ENCODE assay signal across 8 cellular contexts in the genomic region with DNA sequence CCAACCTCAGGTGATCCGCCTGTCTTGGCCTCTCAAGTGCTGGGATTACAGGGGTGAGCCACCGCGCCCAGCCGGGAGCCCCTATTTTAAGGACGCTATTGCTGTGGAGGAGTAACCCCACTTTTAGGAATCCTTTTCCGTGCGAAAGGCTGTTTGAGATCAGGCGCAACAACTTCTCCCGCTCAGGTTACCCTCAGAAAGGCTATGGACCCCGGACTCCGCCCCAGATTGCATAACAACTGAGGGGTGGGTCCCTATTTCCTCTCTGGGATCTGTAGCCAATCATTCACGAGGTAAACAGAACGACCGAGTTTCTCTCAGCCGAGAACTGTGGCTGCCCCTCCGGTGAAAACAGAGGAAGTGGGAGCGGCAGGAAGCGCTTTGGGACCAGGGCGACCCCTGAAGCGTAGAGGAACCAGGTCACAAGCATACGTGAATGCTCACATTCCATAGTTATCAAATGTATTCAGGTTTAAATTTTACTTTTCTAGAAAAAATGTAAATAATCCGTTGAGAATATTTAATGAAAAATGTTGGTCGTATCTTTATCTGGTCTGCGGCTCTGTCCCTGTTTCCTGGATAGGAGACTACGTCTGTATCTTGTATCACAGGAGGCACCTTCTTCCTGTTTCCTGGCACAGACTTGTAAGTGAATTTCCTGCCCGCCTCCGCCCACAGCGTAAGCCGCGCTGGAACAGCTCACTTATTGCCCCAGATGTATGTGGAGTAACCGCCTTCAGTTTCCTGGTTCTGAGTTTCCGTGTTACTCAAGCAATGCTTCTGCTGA. TPM values are rescaled to one million over a fixed set of nuclear protein-coding genes. Genes with fewer than 3 reads are reported as not detected.
A peak's percentile ranks its signal among the peaks of the same experiment; 100 is the strongest.
DNase-seq lines count a peak whose midpoint lies in the region; ATAC-seq and TF ChIP-seq lines count a peak whose summit lies in the region.

No MANE protein-coding gene starts in this region.

- POLR2A ChIA-PET in SK-N-SH (lab: Yijun Ruan, JAX) = interaction anchor here (0.6 kb wide), 1 partner anchor 15 kb away, joined by 3 read pairs; no protein-coding TSS in a partner anchor

- H3K9me3 ChIP-seq in HUES64 (ENCODE audit: insufficient read depth, low read depth, low read length) (no peaks in the 10 kb centered on the region), SK-N-SH (no peaks in the 10 kb centered on the region), neutrophil (no peaks in the 10 kb centered on the region), subcutaneous abdominal adipose tissue (ENCODE audit: control insufficient read depth in 5 of 5, low read length in 5 of 5) (no peaks in the 10 kb centered on the region)

- CTCF ChIA-PET in Calu3 (lab: Charles Lee) = interaction anchor here (0.6 to 1.5 kb wide), 8 partner anchors 11 to 1299 kb away, joined by 3 to 6 read pairs (median 3); no protein-coding TSS in a partner anchor
- CTCF ChIA-PET in SK-N-SH (lab: Yijun Ruan, JAX) = interaction anchor here (2.1 kb wide), 1 partner anchor 29 kb away, joined by 8 read pairs; no protein-coding TSS in a partner anchor

- no peaks in the 10 kb centered on the region for H3K36me3 ChIP-seq in HUES64 (ENCODE audit: insufficient read depth, low read length)
- H3K36me3 ChIP-seq in SK-N-SH (replicated peaks in 1 of 2; ENCODE audit: control insufficient read depth in 1 of 2, insufficient read depth in 2 of 2, low read length in 1 of 2) = no peaks in the 10 kb centered on the region
- H3K36me3 ChIP-seq in neutrophil = no peaks in the 10 kb centered on the region
- no peaks in the 10 kb centered on the region for H3K36me3 ChIP-seq in subcutaneous abdominal adipose tissue (ENCODE audit: control insufficient read depth in 5 of 5, insufficient read depth in 5 of 5, low read length in 5 of 5)

- H3K27me3 ChIP-seq in HUES64 (ENCODE audit: insufficient read depth, low read length) (no peaks in the 10 kb centered on the region), SK-N-SH (ENCODE audit: insufficient read depth) (no peaks in the 10 kb centered on the region), neutrophil (no peaks in the 10 kb centered on the region), subcutaneous abdominal adipose tissue (ENCODE audit: control insufficient read depth in 5 of 5, insufficient read depth in 4 of 5, low read length in 5 of 5) (no peaks in the 10 kb centered on the region)

- no peak for TF ChIP-seq RAD21 in SK-N-SH (IDR thresholded peaks at IDR 0.05; ENCODE audit: low read length)

- H3K4me1 Mint-ChIP-seq in Calu3 (ENCODE audit: low read depth, unreplicated experiment) = peaks cover 10% of the 10 kb centered on the region

- TSS peak; percentile 97 for BruUV-seq in Calu3 (replicated peaks; lab: Mats Ljungman, UMichigan)

- no peaks in the 10 kb centered on the region for H3K9me3 Mint-ChIP-seq in Calu3 (ENCODE audit: low read depth, unreplicated experiment)
- H3K9me3 Mint-ChIP-seq in activated naive CD4-positive, alpha-beta T cell treated with anti-CD3 and anti-CD28 coated beads, Interleukin-2, amount 50 U/mL, for 72 hours = peaks cover 11 to 15% of the 10 kb centered on the region in 2 donors

- H3K79me2 ChIP-seq in SK-N-SH (ENCODE audit: insufficient read depth) = no peaks in the 10 kb centered on the region

- peak overlapping the region; percentile 75 for H3K4me2 ChIP-seq in SK-N-SH

- peak overlapping the region; percentile 96 for H3K27ac Mint-ChIP-seq in Calu3 (ENCODE audit: unreplicated experiment)
- peak overlapping the region; percentile 89 to 95 for H3K27ac Mint-ChIP-seq in activated naive CD4-positive, alpha-beta T cell treated with anti-CD3 and anti-CD28 coated beads, Interleukin-2, amount 50 U/mL, for 72 hours

- WGBS in HUES64 = 7% methylated on average over 32 of the region's 32 CpGs
- WGBS in SK-N-SH (ENCODE audit: low lambda C conversion rate) = 3% methylated on average over 30 of the region's 32 CpGs

- peaks cover 7% of the 10 kb centered on the region for H3K4me1 ChIP-seq in HUES64 (ENCODE audit: insufficient read depth, low read length)
- H3K4me1 ChIP-seq in SK-N-SH (ENCODE audit: control insufficient read depth in 1 of 2, insufficient read depth in 2 of 2, low read depth in 1 of 2, low read length in 1 of 2) = no peaks in the 10 kb centered on the region
- peaks cover 62 to 76% of the 10 kb centered on the region in 2 experiments for H3K4me1 ChIP-seq in neutrophil (ENCODE audit: control insufficient read depth in 1 of 2, insufficient read depth in 1 of 2, low read depth in 1 of 2, low read length in 1 of 2)
- peaks cover 0 to 16% (median 6%) of the 10 kb centered on the region in 5 donors for H3K4me1 ChIP-seq in subcutaneous abdominal adipose tissue (ENCODE audit: control insufficient read depth in 5 of 5, insufficient read depth in 5 of 5, low read length in 5 of 5)

- ATAC-seq in GM21390 (IDR thresholded peaks at IDR 0.05; ENCODE audit: unreplicated experiment) = peak; percentile 69
- ATAC-seq in activated naive CD4-positive, alpha-beta T cell treated with anti-CD3 and anti-CD28 coated beads, Interleukin-2, amount 50 U/mL, for 72 hours = peak; percentile 95 to 96

- H3F3A ChIP-seq in SK-N-SH (replicated peaks; ENCODE audit: insufficient read depth) = peaks cover 6% of the 10 kb centered on the region

- H2AFZ ChIP-seq in SK-N-SH (ENCODE audit: low read depth) = peak overlapping the region; percentile 88

- H3K9ac ChIP-seq in HUES64 (ENCODE audit: low read depth, low read length) (peak overlapping the region; percentile 57; the same call in 1 of the 2 replicates), SK-N-SH (peak overlapping the region; percentile 65), subcutaneous abdominal adipose tissue (ENCODE audit: low read length in 5 of 5) (peak overlapping the region; percentile 56 to 97 (median 74))

- DNase-seq in Calu3 = peak; percentile 88
- DNase-seq in SK-N-SH = peak; percentile 76
- peak; percentile 82 to 92 for DNase-seq in activated naive CD4-positive, alpha-beta T cell treated with anti-CD3 and anti-CD28 coated beads, Interleukin-2, amount 50 U/mL, for 72 hours (ENCODE audit: low spot score in 2 of 2)
- peak; percentile 70 for DNase-seq in globus pallidus (ENCODE audit: low spot score)

- H3K36me3 Mint-ChIP-seq in Calu3 (ENCODE audit: insufficient read depth, unreplicated experiment) = peaks cover 25% of the 10 kb centered on the region
- peaks cover 27 to 28% of the 10 kb centered on the region in 2 donors for H3K36me3 Mint-ChIP-seq in activated naive CD4-positive, alpha-beta T cell treated with anti-CD3 and anti-CD28 coated beads, Interleukin-2, amount 50 U/mL, for 72 hours

- TF ChIP-seq EP300 in SK-N-SH (IDR thresholded peaks at IDR 0.05; ENCODE audit: borderline replicate concordance in 1 of 2, low read depth in 1 of 2, low read length in 1 of 2) = no peak

- no peaks in the 10 kb centered on the region for H3K27me3 Mint-ChIP-seq in Calu3 (ENCODE audit: unreplicated experiment)

- TF ChIP-seq CTCF in Calu3 (IDR thresholded peaks at IDR 0.05; ENCODE audit: unreplicated experiment) (no peak), SK-N-SH (IDR thresholded peaks at IDR 0.05) (no peak), neutrophil (IDR thresholded peaks at IDR 0.05) (peak; percentile 3)

- H3K4me3 Mint-ChIP-seq in Calu3 (ENCODE audit: low read depth, unreplicated experiment) = peak overlapping the region; percentile 65

- peak overlapping the region; percentile 84; the same call in 1 of the 2 replicates for H3K27ac ChIP-seq in HUES64 (ENCODE audit: low read depth, low read length)
- H3K27ac ChIP-seq in SK-N-SH (ENCODE audit: low read depth in 2 of 2, low read length in 1 of 2) = peak overlapping the region; percentile 56 to 81
- peak overlapping the region; percentile 95 for H3K27ac ChIP-seq in neutrophil
- peak overlapping the region; percentile 98 for H3K27ac ChIP-seq in subcutaneous abdominal adipose tissue (ENCODE audit: low read depth, low read length)

- H4K20me1 ChIP-seq in SK-N-SH (ENCODE audit: insufficient read depth) = no peaks in the 10 kb centered on the region

- H3K9me2 ChIP-seq in SK-N-SH = no peaks in the 10 kb centered on the region

- intact Hi-C loops in Calu3 (cut with micrococcal nuclease; ENCODE audit: unreplicated experiment) = no loop called here

- peak overlapping the region; percentile 55 for H3K4me3 ChIP-seq in HUES64 (ENCODE audit: low read length)
- H3K4me3 ChIP-seq in SK-N-SH (ENCODE audit: low read depth in 2 of 2, low read length in 1 of 2) = peak overlapping the region; percentile 43 to 53
- peak overlapping the region; percentile 66 to 74 for H3K4me3 ChIP-seq in neutrophil (ENCODE audit: low read depth in 1 of 2, low read length in 1 of 2)
- H3K4me3 ChIP-seq in subcutaneous abdominal adipose tissue (ENCODE audit: low read depth in 1 of 5, low read length in 5 of 5) = peak overlapping the region; percentile 62 to 92 (median 70)

TF ChIP-seq in SK-N-SH, 30 proteins besides CTCF, POLR2A, EP300 and RAD21 (continues in another document):
- TF ChIP-seq SIN3A (IDR thresholded peaks at IDR 0.05; ENCODE audit: borderline replicate concordance, low read depth, low read length) = peak; percentile 64; the same call in 1 of the 2 replicates

RNA-seq across cellular contexts. Expression of a gene that starts 26.9 kb away (rescaled TPM):
- 161 and 230 TPM in 2 replicates for total RNA-seq in Calu3 (2022)
- polyA plus RNA-seq in HUES64 (2013, experiment 1 of 2) = 15.0 TPM
- 19.5 TPM for polyA plus RNA-seq in HUES64 (2013, experiment 2 of 2)
- polyA plus RNA-seq in SK-N-SH (2012; rRNA removed) = 90.9 and 99.7 TPM in 2 replicates
- polyA plus RNA-seq in SK-N-SH (2012; cell fraction: cytosol; rRNA removed) = 67.6 and 75.1 TPM in 2 replicates
- polyA plus RNA-seq in SK-N-SH (2012; cell fraction: nucleus; rRNA removed) = 86.7 and 92.9 TPM in 2 replicates
- total RNA-seq in activated naive CD4-positive, alpha-beta T cell treated with anti-CD3 and anti-CD28 coated beads, Interleukin-2, amount 50 U/mL, for 72 hours = 100 to 1,000 TPM; 493 to 574 TPM

RNA-seq across cellular contexts. Expression of a gene that starts 40.1 kb away (rescaled TPM):
- total RNA-seq in Calu3 (2022) = 68.4 and 81.3 TPM in 2 replicates
- polyA plus RNA-seq in HUES64 (2013, experiment 1 of 2) = 49.8 TPM
- 41.7 TPM for polyA plus RNA-seq in HUES64 (2013, experiment 2 of 2)
- 36.4 and 43.3 TPM in 2 replicates for polyA plus RNA-seq in SK-N-SH (2012; rRNA removed)
- polyA plus RNA-seq in SK-N-SH (2012; cell fraction: cytosol; rRNA removed) = 22.2 and 31.4 TPM in 2 replicates
- polyA plus RNA-seq in SK-N-SH (2012; cell fraction: nucleus; rRNA removed) = 48.8 and 67.1 TPM in 2 replicates
- 100 to 1,000 TPM; 107 to 139 TPM for total RNA-seq in activated naive CD4-positive, alpha-beta T cell treated with anti-CD3 and anti-CD28 coated beads, Interleukin-2, amount 50 U/mL, for 72 hours

RNA-seq across cellular contexts. Expression of a gene that starts 40.9 kb away (rescaled TPM):
- total RNA-seq in Calu3 (2022) = 21.0 and 21.5 TPM in 2 replicates
- polyA plus RNA-seq in HUES64 (2013, experiment 1 of 2) = 19.1 TPM
- 21.8 TPM for polyA plus RNA-seq in HUES64 (2013, experiment 2 of 2)
- polyA plus RNA-seq in SK-N-SH (2012; rRNA removed) = 21.2 and 26.0 TPM in 2 replicates
- 18.2 and 20.1 TPM in 2 replicates for polyA plus RNA-seq in SK-N-SH (2012; cell fraction: cytosol; rRNA removed)
- 22.4 and 25.0 TPM in 2 replicates for polyA plus RNA-seq in SK-N-SH (2012; cell fraction: nucleus; rRNA removed)
- 10 to 100 TPM; 19.8 to 27.4 TPM for total RNA-seq in activated naive CD4-positive, alpha-beta T cell treated with anti-CD3 and anti-CD28 coated beads, Interleukin-2, amount 50 U/mL, for 72 hours

RNA-seq across cellular contexts. Expression of a gene that starts 55.1 kb away (rescaled TPM):
- 88.3 and 92.4 TPM in 2 replicates for total RNA-seq in Calu3 (2022)
- polyA plus RNA-seq in HUES64 (2013, experiment 1 of 2) = 93.5 TPM
- polyA plus RNA-seq in HUES64 (2013, experiment 2 of 2) = 89.3 TPM
- polyA plus RNA-seq in SK-N-SH (2012; rRNA removed) = 42.5 and 53.4 TPM in 2 replicates
- 38.9 and 40.2 TPM in 2 replicates for polyA plus RNA-seq in SK-N-SH (2012; cell fraction: cytosol; rRNA removed)
- polyA plus RNA-seq in SK-N-SH (2012; cell fraction: nucleus; rRNA removed) = 62.5 and 80.8 TPM in 2 replicates
- 10 to 100 TPM; 84.7 to 91.3 TPM for total RNA-seq in activated naive CD4-positive, alpha-beta T cell treated with anti-CD3 and anti-CD28 coated beads, Interleukin-2, amount 50 U/mL, for 72 hours

Comparison
In these comparisons a context has a peak if more than half of its experiments do, and no peak if none do; other contexts are left out.
1. Peak in every context shown above with its lines: DNase-seq, ATAC-seq, H3K4me3 ChIP-seq and H3K27ac ChIP-seq.